Comparison of ENCODE assay signal across 8 cellular contexts in genomic region chr12:110280784-110281548, GRCh38. TPM values are rescaled to one million over a fixed set of nuclear protein-coding genes. Genes with fewer than 3 reads are reported as not detected.
DNase-seq lines count a peak whose midpoint lies in the region; ATAC-seq, FAIRE-seq and TF ChIP-seq lines count a peak whose summit lies in the region.

ATP2A2 (plus strand) TSS chr12:110281247; CDS start chr12:110281790, 543 bp downstream.

- 0 to 1% (median 1%) methylated on average over 32 to 108 of the region's 108 CpGs for WGBS in small intestine, 3 donors

- no peak for TF ChIP-seq CTCF in AG04449 (IDR thresholded peaks at IDR 0.05; ENCODE audit: insufficient read depth, low read length, missing control alignments)
- TF ChIP-seq CTCF in WERI-Rb-1 (IDR thresholded peaks at IDR 0.05; ENCODE audit: low read depth, low read length): no peak
- TF ChIP-seq CTCF in breast epithelium (IDR thresholded peaks at IDR 0.05): peak in 1 of 3 donors; percentile 5

- POLR2A ChIA-PET in AG04449 (lab: Yijun Ruan, JAX): interaction anchor here (0.6 to 3.3 kb wide), 8 partner anchors 11 to 282 kb away, joined by 3 to 20 read pairs (median 4); partner anchors contain the start of genes ANKRD13A and IFT81

- H3K4me1 ChIP-seq in breast epithelium: peaks cover 0 to 7% of the 10 kb centered on the region in 2 donors
- H3K4me1 ChIP-seq in small intestine (ENCODE audit: control insufficient read depth in 2 of 2, insufficient read depth in 1 of 2, low read depth in 1 of 2, low read length in 1 of 2): peaks cover 0 to 12% of the 10 kb centered on the region in 2 donors

- intact Hi-C loops in breast epithelium (cut with DNase I; ENCODE audit: low total_unique reads): no loop called here

- H3K27me3 ChIP-seq in WERI-Rb-1 (ENCODE audit: insufficient read depth, low read depth, severe bottlenecking): no peaks in the 10 kb centered on the region
- no peaks in the 10 kb centered on the region for H3K27me3 ChIP-seq in breast epithelium
- no peaks in the 10 kb centered on the region for H3K27me3 ChIP-seq in small intestine (ENCODE audit: control insufficient read depth in 2 of 2, insufficient read depth in 2 of 2, low read length in 2 of 2)

- CTCF ChIA-PET in AG04449 (lab: Yijun Ruan, JAX): interaction anchor here (1.0 to 2.4 kb wide), 6 partner anchors 10 to 181 kb away, joined by 3 to 11 read pairs (median 8); no protein-coding TSS in a partner anchor

- H3K36me3 ChIP-seq in WERI-Rb-1 (peaks cover 43% of the 10 kb centered on the region), breast epithelium (no peaks in the 10 kb centered on the region), small intestine (ENCODE audit: control insufficient read depth in 2 of 2, insufficient read depth in 2 of 2, low read length in 2 of 2) (no peaks in the 10 kb centered on the region)

- H3K27ac ChIP-seq in WERI-Rb-1: peak within 1 kb of the TSS; percentile 95
- peak within 1 kb of the TSS; percentile 94 to 98 for H3K27ac ChIP-seq in breast epithelium
- peak within 1 kb of the TSS; percentile 95 to 99 for H3K27ac ChIP-seq in small intestine (ENCODE audit: low read depth in 1 of 2, low read length in 1 of 2)

- DNase-seq in AG04449 (ENCODE audit: low read depth, low spot score): no peak
- peak; percentile 80 for DNase-seq in NCI-H2196 treated with DMSO at 0.1 percent for 48 hours (lab: John Stamatoyannopoulos, UW; ENCODE audit: unreplicated experiment)
- DNase-seq in WERI-Rb-1: peak; percentile 89
- peak; percentile 84 to 86 for DNase-seq in breast epithelium (ENCODE audit: low spot score in 2 of 2)
- peak; percentile 98 for DNase-seq in iPS-NIHi11 (ENCODE audit: low spot score)
- peak; percentile 90 for DNase-seq in small intestine

- ATAC-seq in GM18873 (IDR thresholded peaks at IDR 0.05; ENCODE audit: low FRiP score, unreplicated experiment): peak; percentile 55
- peak; percentile 81 for ATAC-seq in HG03108 (IDR thresholded peaks at IDR 0.05; ENCODE audit: unreplicated experiment)

- H3K4me3 ChIP-seq in AG04449 (ENCODE audit: low read depth, low read length) (peak within 1 kb of the TSS; percentile 95), WERI-Rb-1 (ENCODE audit: low read depth, low read length) (peak within 1 kb of the TSS; percentile 93), breast epithelium (peak within 1 kb of the TSS; percentile 73 to 81 (median 77)), small intestine (ENCODE audit: low read depth in 1 of 2, low read length in 2 of 2) (peak within 1 kb of the TSS; percentile 74 to 82)

- H3K9me3 ChIP-seq in WERI-Rb-1 (ENCODE audit: severe bottlenecking): no peaks in the 10 kb centered on the region
- no peaks in the 10 kb centered on the region for H3K9me3 ChIP-seq in breast epithelium
- H3K9me3 ChIP-seq in small intestine (ENCODE audit: control insufficient read depth, low read depth): no peaks in the 10 kb centered on the region

- FAIRE-seq in small intestine (lab: Jason Lieb, UNC): no peak

- TF ChIP-seq POLR2A in breast epithelium (IDR thresholded peaks at IDR 0.05): peak; percentile 48

RNA-seq across cellular contexts. Expression of gene ATP2A2, which starts in this region (rescaled TPM):
- total RNA-seq in breast epithelium: 100 to 1,000 TPM in 2 of 3 donors, 10 to 100 TPM in 1; 95.1 to 109 (median 102) TPM
- 100 to 1,000 TPM in 1 of 3 donors, 10 to 100 TPM in 2; 14.8 to 100 (median 21.9) TPM for polyA plus RNA-seq in small intestine
